In genomic region chrX:32448945-32449344, GRCh38 we compare ENCODE assay signal across 10 cellular contexts.
DNase-seq lines count a peak whose midpoint lies in the region; ATAC-seq and TF ChIP-seq lines count a peak whose summit lies in the region.
"Had no signal": no experiment of that assay in that cellular context is flagged by ENCODE, and none has a peak within 500 bp of the region (broad histone marks: within the 10 kb centered on the region; RNA-seq: fewer than 3 reads in every experiment).

No MANE protein-coding gene starts in this region.

- H3K4me1 ChIP-seq in DOHH2 (ENCODE audit: control insufficient read depth, low read length), result peaks cover 19% of the 10 kb centered on the region
- H3K4me1 ChIP-seq in PC-3 (ENCODE audit: insufficient read depth, low read length), result no peaks in the 10 kb centered on the region
- no peaks in the 10 kb centered on the region for H3K4me1 ChIP-seq in body of pancreas

- H3K79me2 ChIP-seq in DOHH2 (ENCODE audit: control insufficient read depth, low read length), result no peaks in the 10 kb centered on the region
- H3K79me2 ChIP-seq in PC-3 (ENCODE audit: low read length), result no peaks in the 10 kb centered on the region

- H3K27ac ChIP-seq in DOHH2 (ENCODE audit: low read depth, low read length), result no peak overlapping the region
- no peak overlapping the region for H3K27ac ChIP-seq in PC-3 (ENCODE audit: low read length)
- no peak overlapping the region for H3K27ac ChIP-seq in body of pancreas

- no peaks in the 10 kb centered on the region for H3F3A ChIP-seq in DOHH2 (ENCODE audit: control insufficient read depth, insufficient read depth)
- no peaks in the 10 kb centered on the region for H3F3A ChIP-seq in PC-3 (ENCODE audit: low read length, unreplicated experiment)

- intact Hi-C loops in PC-3 (cut with micrococcal nuclease) (no loop called here), body of pancreas (cut with DNase I) (no loop called here)

- no TSS peak for BruUV-seq in PC-3 (replicated peaks; lab: Mats Ljungman, UMichigan)

- H4K20me1 ChIP-seq in DOHH2 (ENCODE audit: control insufficient read depth, insufficient read depth, low read depth, low read length), result no peaks in the 10 kb centered on the region
- no peaks in the 10 kb centered on the region for H4K20me1 ChIP-seq in PC-3 (ENCODE audit: low read length)

- DNase-seq in PC-3, result no peak
- no peak for DNase-seq in NK-92 treated with Interleukin-12 subunit alpha and Interleukin-12 subunit beta, amount 100 ng/mL, for 24 hours (lab: John Stamatoyannopoulos, UW)
- DNase-seq in DMS114 treated with DMSO at 0.1 percent for 48 hours (lab: John Stamatoyannopoulos, UW; ENCODE audit: unreplicated experiment), result no peak
- no peak for DNase-seq in body of pancreas
- no peak for DNase-seq in activated gamma-delta T cell treated with Interleukin-2 at 50 U/mL for 16 hours
- DNase-seq: activated CD8-positive, alpha-beta memory T cell treated with anti-CD3 and anti-CD28 coated beads, Interleukin-2, amount 50 U/mL, for 4 hours had no signal

- H3K27me3 ChIP-seq in DOHH2 (ENCODE audit: control insufficient read depth, low read length), result no peaks in the 10 kb centered on the region
- no peaks in the 10 kb centered on the region for H3K27me3 ChIP-seq in PC-3 (ENCODE audit: low read length)
- H3K27me3 ChIP-seq in body of pancreas, result no peaks in the 10 kb centered on the region

- H3K9me2 ChIP-seq in DOHH2 (replicated peaks; ENCODE audit: control insufficient read depth, low read length), result no peaks in the 10 kb centered on the region
- H3K9me2 ChIP-seq in PC-3 (replicated peaks; ENCODE audit: low read length), result no peaks in the 10 kb centered on the region

- H3K36me3 ChIP-seq in DOHH2 (ENCODE audit: control insufficient read depth, low read length) (no peaks in the 10 kb centered on the region), PC-3 (ENCODE audit: low read depth, low read length) (no peaks in the 10 kb centered on the region), body of pancreas (replicated peaks in 1 of 2; ENCODE audit: insufficient read depth in 1 of 2, low read depth in 2 of 2) (no peaks in the 10 kb centered on the region)

- ATAC-seq in GM19438 (IDR thresholded peaks at IDR 0.05; ENCODE audit: low read depth, unreplicated experiment) (peak; percentile 60), HG03045 (IDR thresholded peaks at IDR 0.05; ENCODE audit: unreplicated experiment) (peak; percentile 62), PC-3 (no peak), body of pancreas (no peak)
- ATAC-seq: HepG2 had no signal

- TF ChIP-seq CTCF in DOHH2 (IDR thresholded peaks at IDR 0.05; ENCODE audit: low read depth, low read length, poor library complexity, severe bottlenecking) (no peak), PC-3 (conservative IDR thresholded peaks at IDR 0.05; ENCODE audit: low read depth, low read length) (no peak), body of pancreas (IDR thresholded peaks at IDR 0.05) (no peak)

- no peak overlapping the region for H3K9ac ChIP-seq in PC-3 (ENCODE audit: low read length)

- no peak overlapping the region for H3K4me3 ChIP-seq in DOHH2 (ENCODE audit: low read length)
- H3K4me3 ChIP-seq in PC-3 (ENCODE audit: low read length), result peak overlapping the region; percentile 40; the same call in 1 of the 2 replicates
- no peak overlapping the region for H3K4me3 ChIP-seq in body of pancreas

- POLR2A ChIA-PET in PC-3 (lab: Charles Lee; ENCODE audit: unreplicated experiment), result no interaction called here

- WGBS in body of pancreas, 2 donors, result 44 to 45% methylated on average over 2 of the region's 2 CpGs

- peak overlapping the region; percentile 38; the same call in 1 of the 2 replicates for H2AFZ ChIP-seq in PC-3 (ENCODE audit: low read length)

- CTCF ChIA-PET in PC-3 (lab: Charles Lee), result no interaction called here

- H3K4me2 ChIP-seq in DOHH2 (ENCODE audit: low read length), result peak overlapping the region; percentile 33; the same call in 1 of the 2 replicates
- peak overlapping the region; percentile 46 for H3K4me2 ChIP-seq in PC-3 (ENCODE audit: low read length)

- TF ChIP-seq POLR2A in body of pancreas (IDR thresholded peaks at IDR 0.05), result no peak

- no peaks in the 10 kb centered on the region for H3K9me3 ChIP-seq in DOHH2 (ENCODE audit: control insufficient read depth, insufficient read depth, low read length)
- H3K9me3 ChIP-seq in PC-3 (ENCODE audit: low read length), result no peaks in the 10 kb centered on the region
- no peaks in the 10 kb centered on the region for H3K9me3 ChIP-seq in body of pancreas

Comparison
In these comparisons a context has a peak if more than half of its experiments do, and no peak if none do; other contexts are left out.
1. ATAC-seq: peak in GM19438 (single experiment) and HG03045 (single experiment); none in PC-3 (single experiment) and body of pancreas (single experiment).